In genomic region chr2:56806924-56807323, GRCh38 we compare ENCODE assay signal across 27 cellular contexts.
"Had no signal": no experiment of that assay in that cellular context is flagged by ENCODE, and none has a peak within 500 bp of the region (broad histone marks: within the 10 kb centered on the region; RNA-seq: fewer than 3 reads in every experiment).

No MANE protein-coding gene starts in this region.

- H3K27ac ChIP-seq: SJCRH30 had no signal

- ATAC-seq: activated CD8-positive, alpha-beta memory T cell treated with anti-CD3 and anti-CD28 coated beads, Interleukin-2, amount 10 ng/mL, durations not matched to agents 7 days and 5 days; activated naive CD8-positive, alpha-beta T cell treated with anti-CD3 and anti-CD28 coated beads, Interleukin-2, amount 50 U/mL, for 24 hours; Panc1; Right ventricle myocardium inferior; WTC11 had no signal

- DNase-seq: activated CD4-positive, alpha-beta T cell treated with anti-CD3 and anti-CD28 coated beads for 48 hours; activated CD4-positive, alpha-beta T cell treated with anti-CD3 and anti-CD28 coated beads, Interleukin-2, amount 50 U/mL, for 48 hours; activated CD4-positive, CD25-positive, alpha-beta regulatory T cell treated with anti-CD3 and anti-CD28 coated beads, Interleukin-2, amount 50 U/mL, for 72 hours; activated CD8-positive, alpha-beta memory T cell treated with anti-CD3 and anti-CD28 coated beads, Interleukin-2, amount 10 ng/mL, durations not matched to agents 7 days and 5 days; activated effector memory CD4-positive, alpha-beta T cell treated with Interleukin-2 at 50 U/mL for 16 hours; activated naive CD4-positive, alpha-beta T cell; activated naive CD8-positive, alpha-beta T cell treated with anti-CD3 and anti-CD28 coated beads, Interleukin-2, amount 50 U/mL, for 24 hours; activated T-cell treated with anti-CD3 and anti-CD28 coated beads, Interleukin-2, amount 50 U/mL, for 24 hours; amniotic stem cell; cerebellar nuclear complex; IMR-90; Kasumi-1; KBM-7; MG63; MV-4-11; NCI-H1092 treated with DMSO at 0.1 percent for 48 hours; NCI-H1417 treated with DMSO at 0.1 percent for 48 hours; NCI-H1694 treated with DMSO at 0.1 percent for 48 hours; NCI-H2029 treated with DMSO at 0.1 percent for 48 hours; NCI-H446 treated with DMSO at 0.1 percent for 48 hours; NCI-H524 treated with DMSO at 0.1 percent for 48 hours; NCI-H774; RPMI8226; SJCRH30 had no signal

- H3K4me1 ChIP-seq: SJCRH30 had no signal

- H3K4me3 ChIP-seq: MG63, SJCRH30 had no signal

- H3K9me3 ChIP-seq: MG63, SJCRH30 had no signal

- H3K27me3 ChIP-seq: MG63 had no signal

- H3K36me3 ChIP-seq: MG63, SJCRH30 had no signal
